9 cellular contexts compared by ENCODE assay signal in the genomic region with DNA sequence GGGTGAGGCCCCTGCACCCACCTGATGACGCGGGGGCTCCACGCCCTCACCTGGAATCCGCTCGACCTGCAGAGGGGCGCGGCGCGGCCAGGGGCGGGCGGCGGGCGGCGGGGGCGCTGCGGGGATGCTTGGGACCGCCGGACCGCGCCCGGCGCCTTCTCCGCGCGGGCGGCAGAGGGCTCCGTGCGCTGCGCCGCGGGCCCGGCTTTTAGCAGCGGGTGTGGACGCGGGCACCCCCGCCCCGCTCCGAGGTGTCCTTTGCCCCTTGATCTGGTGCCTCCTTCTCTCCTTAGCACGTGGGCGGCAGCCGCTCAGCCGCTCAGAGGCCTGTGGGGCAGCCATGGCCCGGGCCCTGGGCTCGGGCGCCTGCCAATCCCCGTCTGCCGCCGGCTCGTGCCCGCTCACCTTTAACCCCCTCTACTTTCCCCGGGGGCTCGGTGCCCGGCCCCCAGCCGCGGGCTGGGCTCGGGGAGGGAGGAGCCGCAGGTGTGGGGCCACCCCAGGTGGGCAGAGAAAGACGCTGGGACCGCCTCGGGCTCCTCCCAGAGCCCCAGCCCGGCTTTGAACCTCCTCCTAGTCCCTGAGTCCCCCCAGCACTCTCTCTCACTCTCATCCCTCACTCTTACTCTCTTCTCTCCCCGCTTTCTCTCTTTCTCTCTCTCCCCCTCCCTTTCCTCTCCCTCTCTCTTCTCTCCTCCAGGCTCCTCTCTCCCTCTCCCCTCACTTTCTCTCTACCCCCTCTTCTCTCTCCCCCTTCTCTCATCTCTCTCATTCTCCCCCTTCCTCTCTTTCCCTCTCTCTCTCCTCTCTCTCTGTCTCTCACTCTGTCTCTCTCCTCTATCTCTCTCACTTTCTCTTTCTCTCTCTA. TPM values are rescaled to one million over a fixed set of nuclear protein-coding genes. Genes with fewer than 3 reads are reported as not detected.
DNase-seq lines count a peak whose midpoint lies in the region; ATAC-seq, FAIRE-seq and TF ChIP-seq lines count a peak whose summit lies in the region.
"Had no signal": no experiment of that assay in that cellular context is flagged by ENCODE, and none has a peak within 500 bp of the region (broad histone marks: within the 10 kb centered on the region; RNA-seq: fewer than 3 reads in every experiment).

No MANE protein-coding gene starts in this region.

- H3K9me3 ChIP-seq in A549, result no peaks in the 10 kb centered on the region
- no peaks in the 10 kb centered on the region for H3K9me3 ChIP-seq in HEK293 (ENCODE audit: control insufficient read depth, insufficient read depth, low read depth, low read length)
- no peaks in the 10 kb centered on the region for H3K9me3 ChIP-seq in esophagus muscularis mucosa
- H3K9me3 ChIP-seq in ovary, result no peaks in the 10 kb centered on the region

- TF ChIP-seq POLR2A in A549 (IDR thresholded peaks at IDR 0.05; ENCODE audit: low read length) (no peak), esophagus muscularis mucosa (IDR thresholded peaks at IDR 0.05; ENCODE audit: low read depth) (no peak), ovary (IDR thresholded peaks at IDR 0.05) (no peak)

- ATAC-seq in A549, result peak; percentile 81 to 84

- H3K36me3 ChIP-seq in HEK293 (ENCODE audit: control insufficient read depth in 2 of 2, insufficient read depth in 1 of 2, low read length in 2 of 2) (no peaks in the 10 kb centered on the region), esophagus muscularis mucosa (no peaks in the 10 kb centered on the region), ovary (no peaks in the 10 kb centered on the region)

- H3K4me2 ChIP-seq in A549, result peak overlapping the region; percentile 98

- CTCF ChIA-PET in A549 (lab: Yijun Ruan, JAX) (interaction anchor here (0.8 to 6.8 kb wide), 9 partner anchors 19 to 87 kb away, joined by 3 to 50 read pairs (median 6); a partner anchor contains a TSS), HEK293 (lab: Yijun Ruan, JAX) (no interaction called here)

- H3K9me3 Mint-ChIP-seq in CD14-positive monocyte, result peaks cover 0 to 9% (median 3%) of the 10 kb centered on the region in 7 donors

- H3K4me1 ChIP-seq in A549, result peaks cover 13% of the 10 kb centered on the region; the same call in 2 of the 3 replicates
- no peaks in the 10 kb centered on the region for H3K4me1 ChIP-seq in HEK293 (ENCODE audit: control insufficient read depth, insufficient read depth, low read length)
- peaks cover 5 to 12% (median 11%) of the 10 kb centered on the region in 4 donors for H3K4me1 ChIP-seq in esophagus muscularis mucosa
- peaks cover 3% of the 10 kb centered on the region for H3K4me1 ChIP-seq in ovary (ENCODE audit: insufficient read depth)

- POLR2A ChIA-PET in A549 (lab: Yijun Ruan, JAX) (no interaction called here), HEK293 (lab: Yijun Ruan, JAX) (no interaction called here)

- H3K27ac Mint-ChIP-seq in CD14-positive monocyte, result no peak overlapping the region

- TF ChIP-seq CTCF in A549 (IDR thresholded peaks at IDR 0.05), result peak; percentile 50
- no peak for TF ChIP-seq CTCF in HEK293 (tag by site-specific recombination; IDR thresholded peaks at IDR 0.05)
- TF ChIP-seq CTCF in esophagus muscularis mucosa (IDR thresholded peaks at IDR 0.05), result peak in 1 of 3 experiments; percentile 34
- no peak for TF ChIP-seq CTCF in ovary (IDR thresholded peaks at IDR 0.05)
- TF ChIP-seq CTCF in CD14-positive monocyte (IDR thresholded peaks at IDR 0.05), result no peak

- peaks cover 66 to 93% (median 76%) of the 10 kb centered on the region in 3 donors for H3K27me3 Mint-ChIP-seq in CD14-positive monocyte (ENCODE audit: low read depth in 3 of 3)

- intact Hi-C loops in esophagus muscularis mucosa (cut with DNase I), result no loop called here
- intact Hi-C loops in ovary (cut with DNase I), result no loop called here
- intact Hi-C loops in CD14-positive monocyte (cut with micrococcal nuclease), result no loop called here

- H3K36me3 Mint-ChIP-seq in CD14-positive monocyte, result peaks cover 0 to 2% of the 10 kb centered on the region in 2 donors

- peaks cover 18% of the 10 kb centered on the region for H3K4me1 Mint-ChIP-seq in CD14-positive monocyte

- H3K4me3 ChIP-seq in A549, result peak overlapping the region; percentile 68
- H3K4me3 ChIP-seq in HEK293 (ENCODE audit: low read depth, low read length), result peak overlapping the region; percentile 34
- peak overlapping the region; percentile 50 to 61 (median 52) for H3K4me3 ChIP-seq in esophagus muscularis mucosa
- peak overlapping the region; percentile 7 for H3K4me3 ChIP-seq in ovary

- H3K4me3 Mint-ChIP-seq in CD14-positive monocyte, result peak overlapping the region in 1 of 2 donors; percentile 86

- FAIRE-seq in A549 (lab: Jason Lieb, UNC), result no peak
- FAIRE-seq: GM18507 had no signal

- peak in 1 of 2 experiments; percentile 49; a peak in 1 of 5 replicates for TF ChIP-seq RAD21 in A549 (conservative IDR thresholded peaks at IDR 0.05 in 1 of 2, IDR thresholded peaks at IDR 0.05 in 1 of 2)

- H3K27me3 ChIP-seq in esophagus muscularis mucosa (peaks cover 4 to 87% (median 17%) of the 10 kb centered on the region in 4 donors), ovary (no peaks in the 10 kb centered on the region)

- WGBS in A549 (ENCODE audit: missing lambda C conversion rate), result 15% methylated on average over 6 of the region's 62 CpGs
- WGBS in esophagus muscularis mucosa, result 2% methylated on average over 16 of the region's 62 CpGs
- 1% methylated on average over 48 to 62 of the region's 62 CpGs for whole genome bisulfite sequencing in ovary, 3 donors

- peak in 1 of 2 experiments; percentile 43 for DNase-seq in A549 (ENCODE audit: low read depth in 1 of 2, low spot score in 1 of 2)
- peak; percentile 41 for DNase-seq in activated CD4-positive, alpha-beta T cell treated with anti-CD3 and anti-CD28 coated beads for 48 hours
- no peak for DNase-seq in esophagus muscularis mucosa (ENCODE audit: extremely low spot score)
- peak in 1 of 5 donors; percentile 46 for DNase-seq in ovary
- DNase-seq in GF-D8 (lab: John Stamatoyannopoulos, UW), result no peak
- no peak for DNase-seq in CD14-positive monocyte (ENCODE audit: low spot score)
- DNase-seq in T-helper 9 cell, result no peak

- peak overlapping the region; percentile 91 to 95 for H3K27ac ChIP-seq in A549
- H3K27ac ChIP-seq in HEK293 (ENCODE audit: extremely low read depth, low read depth, low read length), result peak overlapping the region; percentile 50; the same call in 1 of the 2 replicates
- H3K27ac ChIP-seq in esophagus muscularis mucosa (replicated peaks in 1 of 4), result no peak overlapping the region
- no peak overlapping the region for H3K27ac ChIP-seq in ovary

- TF ChIP-seq EP300 in A549 (IDR thresholded peaks at IDR 0.05) (no peak), esophagus muscularis mucosa (IDR thresholded peaks at IDR 0.05) (no peak), ovary (IDR thresholded peaks at IDR 0.05) (no peak)

TF ChIP-seq in A549, 52 proteins besides CTCF, POLR2A, EP300 and RAD21 (continues in another document):
- no peak for TF ChIP-seq JUN (IDR thresholded peaks at IDR 0.05)
- TF ChIP-seq, protein P1, sequence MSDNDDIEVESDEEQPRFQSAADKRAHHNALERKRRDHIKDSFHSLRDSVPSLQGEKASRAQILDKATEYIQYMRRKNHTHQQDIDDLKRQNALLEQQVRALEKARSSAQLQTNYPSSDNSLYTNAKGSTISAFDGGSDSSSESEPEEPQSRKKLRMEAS (IDR thresholded peaks at IDR 0.05), result peak; percentile 81

TF ChIP-seq in HEK293, 187 proteins besides CTCF, POLR2A, EP300 and RAD21 (continues in another document):
- TF ChIP-seq ZNF169 (tag by site-specific recombination; IDR thresholded peaks at IDR 0.05) (no peak), ZNF585B (tag by site-specific recombination; IDR thresholded peaks at IDR 0.05) (no peak), ZSCAN23 (tag by site-specific recombination; IDR thresholded peaks at IDR 0.05) (no peak)

RNA-seq across cellular contexts. Expression of a gene that starts 19.7 kb away (rescaled TPM):
- 3.3 and 3.8 TPM in 2 replicates for polyA plus RNA-seq in A549 (2011; rRNA removed)
- polyA plus RNA-seq in A549 (2012; cell fraction: cytosol; rRNA removed), result 3.2 and 4.5 TPM in 2 replicates
- 3.2 and 3.6 TPM in 2 replicates for polyA plus RNA-seq in A549 (2012; cell fraction: nucleus; rRNA removed)
- 2.2 to 2.9 TPM (median 2.6 TPM) in 3 replicates for polyA plus RNA-seq in A549 (2017; fragmentation: RNase III; extraction: RNeasy Plus Mini Kit Qiagen cat#74134 plus additional on column Dnase treatment)
- 2.1 and 3.3 TPM in 2 replicates for polyA minus RNA-seq in A549 (2011; rRNA and poly(A)+ RNA removed)
- 1 to 10 TPM; 2.5 to 7.1 (median 4.0) TPM for total RNA-seq in esophagus muscularis mucosa
- 1 to 10 TPM; 4.7 to 8.8 (median 6.3) TPM for total RNA-seq in ovary
- polyA plus RNA-seq in ovary, result 1 to 10 TPM in 1 of 2 donors, under 1 TPM in 1; 0.28 to 6.1 TPM
- not detected for polyA plus RNA-seq in CD14-positive monocyte

RNA-seq across cellular contexts. Expression of a gene that starts 23.6 kb away (rescaled TPM):
- polyA plus RNA-seq in A549 (2011; rRNA removed) (1.4 and 2.2 TPM in 2 replicates), A549 (2017; fragmentation: RNase III; extraction: RNeasy Plus Mini Kit Qiagen cat#74134 plus additional on column Dnase treatment) (1.8 to 3.8 TPM (median 3.3 TPM) in 3 replicates), ovary (under 1 TPM; 0.27 to 0.71 TPM), CD14-positive monocyte (under 1 TPM in 1 of 2 donors, not detected in 1; 0.15 TPM)
- polyA plus RNA-seq in A549 (2012; cell fraction: cytosol; rRNA removed), result 0.93 and 1.4 TPM in 2 replicates
- polyA plus RNA-seq in A549 (2012; cell fraction: nucleus; rRNA removed), result 11.2 and 12.0 TPM in 2 replicates
- 0.62 and 2.9 TPM in 2 replicates for polyA minus RNA-seq in A549 (2011; rRNA and poly(A)+ RNA removed)
- total RNA-seq in esophagus muscularis mucosa (10 to 100 TPM in 2 of 4 donors, 1 to 10 TPM in 2; 6.5 to 19.5 (median 10.3) TPM), ovary (10 to 100 TPM in 2 of 7 donors, 1 to 10 TPM in 4, under 1 TPM in 1; 0.71 to 49.6 (median 5.4) TPM)

RNA-seq across cellular contexts. Expression of a gene that starts 35.3 kb away (rescaled TPM):
- polyA plus RNA-seq in A549 (2011; rRNA removed) (5.2 and 5.7 TPM in 2 replicates), A549 (2017; fragmentation: RNase III; extraction: RNeasy Plus Mini Kit Qiagen cat#74134 plus additional on column Dnase treatment) (8.9 to 10.1 TPM (median 9.3 TPM) in 3 replicates), ovary (1 to 10 TPM; 7.5 to 8.8 TPM), CD14-positive monocyte (1 to 10 TPM; 3.2 to 5.2 TPM)
- polyA plus RNA-seq in A549 (2012; cell fraction: cytosol; rRNA removed), result 8.1 and 12.9 TPM in 2 replicates
- polyA plus RNA-seq in A549 (2012; cell fraction: nucleus; rRNA removed), result 11.4 and 13.4 TPM in 2 replicates
- polyA minus RNA-seq in A549 (2011; rRNA and poly(A)+ RNA removed), result 4.0 and 5.4 TPM in 2 replicates
- total RNA-seq in esophagus muscularis mucosa (1 to 10 TPM; 4.5 to 7.5 (median 5.5) TPM), ovary (10 to 100 TPM in 5 of 7 donors, 1 to 10 TPM in 2; 7.1 to 16.1 (median 13.0) TPM)

RNA-seq across cellular contexts. Expression of a gene that starts 35.4 kb away (rescaled TPM):
- polyA plus RNA-seq in A549 (2011; rRNA removed) (131 and 161 TPM in 2 replicates), A549 (2017; fragmentation: RNase III; extraction: RNeasy Plus Mini Kit Qiagen cat#74134 plus additional on column Dnase treatment) (130 to 145 TPM (median 134 TPM) in 3 replicates), ovary (10 to 100 TPM; 49.0 to 52.3 TPM), CD14-positive monocyte (10 to 100 TPM; 44.5 to 51.9 TPM)
- 174 and 207 TPM in 2 replicates for polyA plus RNA-seq in A549 (2012; cell fraction: cytosol; rRNA removed)
- polyA plus RNA-seq in A549 (2012; cell fraction: nucleus; rRNA removed), result 105 and 131 TPM in 2 replicates
- 64.7 and 68.8 TPM in 2 replicates for polyA minus RNA-seq in A549 (2011; rRNA and poly(A)+ RNA removed)
- total RNA-seq in esophagus muscularis mucosa (10 to 100 TPM; 43.2 to 51.5 (median 48.6) TPM), ovary (10 to 100 TPM; 19.8 to 62.9 (median 53.3) TPM)

Comparison
In these comparisons a context has a peak if more than half of its experiments do, and no peak if none do; other contexts are left out.
1. H3K27ac ChIP-seq: peak in A549 (2 of 2) and HEK293 (single experiment); none in esophagus muscularis mucosa (0 of 4) and ovary (0 of 2).
2. H3K4me3 ChIP-seq: peak in every context shown above with its lines; median percentile 68 in A549; 52 in esophagus muscularis mucosa; 34 in HEK293; 7 in ovary.